In genomic region chr19:34096020-34096915, GRCh38 we compare ENCODE assay signal across 8 cellular contexts.
A peak's percentile ranks its signal among the peaks of the same experiment; 100 is the strongest.
DNase-seq lines count a peak whose midpoint lies in the region; ATAC-seq and TF ChIP-seq lines count a peak whose summit lies in the region.

No MANE protein-coding gene starts in this region.

- DNase-seq in DMS53 treated with DMSO at 0.1 percent for 48 hours (lab: John Stamatoyannopoulos, UW; ENCODE audit: unreplicated experiment): peak; percentile 39
- peak; percentile 52 to 85 for DNase-seq in Kasumi-1 (lab: John Stamatoyannopoulos, UW)
- peak; percentile 51 for DNase-seq in Panc1 (ENCODE audit: low read depth, low spot score)
- DNase-seq in endodermal cell: peak; percentile 66
- peak; percentile 67 for DNase-seq in mesendoderm
- DNase-seq in islet precursor cell: no peak
- DNase-seq in activated CD4-positive, alpha-beta memory T cell treated with anti-CD3 and anti-CD28 coated beads, Interleukin-2, amount 10 ng/mL, durations not matched to agents 7 days and 5 days: no peak

- H3K27ac ChIP-seq in Panc1 (ENCODE audit: low read length): no peak overlapping the region
- no peak overlapping the region for H3K27ac ChIP-seq in endodermal cell (ENCODE audit: low read depth, low read length)
- H3K27ac ChIP-seq in mesendoderm (ENCODE audit: low read depth, low read length): no peak overlapping the region

- H3K4me1 Mint-ChIP-seq in endodermal cell: no peaks in the 10 kb centered on the region
- H3K4me1 Mint-ChIP-seq in activated CD4-positive, alpha-beta memory T cell treated with anti-CD3 and anti-CD28 coated beads, Interleukin-2, amount 10 ng/mL, durations not matched to agents 7 days and 5 days: no peaks in the 10 kb centered on the region

- no peaks in the 10 kb centered on the region for H3K79me1 ChIP-seq in mesendoderm (ENCODE audit: low read length)

- H3K9ac ChIP-seq in endodermal cell (ENCODE audit: extremely low read depth, low read length, poor library complexity, severe bottlenecking): no peak overlapping the region
- no peak overlapping the region for H3K9ac ChIP-seq in mesendoderm (ENCODE audit: low read length)

- H3K4ac ChIP-seq in mesendoderm (ENCODE audit: low read depth, low read length): no peak overlapping the region

- CTCF ChIA-PET in Panc1 (lab: Charles Lee): interaction anchor here (0.6 to 3.0 kb wide), 19 partner anchors 9 to 666 kb away, joined by 3 to 75 read pairs (median 5); no protein-coding TSS in a partner anchor
- CTCF ChIA-PET in activated CD4-positive, alpha-beta memory T cell treated with anti-CD3 and anti-CD28 coated beads, Interleukin-2, amount 10 ng/mL, durations not matched to agents 7 days and 5 days (lab: Charles Lee): interaction anchor here (0.5 to 2.8 kb wide), 16 partner anchors 13 to 334 kb away, joined by 3 to 52 read pairs (median 4); no protein-coding TSS in a partner anchor

- no peak overlapping the region for H2BK5ac ChIP-seq in mesendoderm (ENCODE audit: low read length)

- H3K23ac ChIP-seq in mesendoderm (ENCODE audit: low read length): no peak overlapping the region

- H2BK120ac ChIP-seq in mesendoderm (ENCODE audit: low read depth, low read length): no peak overlapping the region

- no peaks in the 10 kb centered on the region for H3K79me2 ChIP-seq in mesendoderm (ENCODE audit: control insufficient read depth, insufficient read depth, low read length)

- H3K56ac ChIP-seq in mesendoderm (ENCODE audit: low read length): no peak overlapping the region

- no peak overlapping the region for H2BK15ac ChIP-seq in mesendoderm (replicated peaks; ENCODE audit: low read depth)

- no peaks in the 10 kb centered on the region for H3K27me3 Mint-ChIP-seq in endodermal cell (ENCODE audit: insufficient read depth)
- peaks cover 12% of the 10 kb centered on the region for H3K27me3 Mint-ChIP-seq in activated CD4-positive, alpha-beta memory T cell treated with anti-CD3 and anti-CD28 coated beads, Interleukin-2, amount 10 ng/mL, durations not matched to agents 7 days and 5 days

- peak overlapping the region; percentile 25 for H3K4me2 ChIP-seq in mesendoderm (ENCODE audit: low read length)

- H3K4me3 Mint-ChIP-seq in endodermal cell: peak overlapping the region; percentile 25
- no peak overlapping the region for H3K4me3 Mint-ChIP-seq in activated CD4-positive, alpha-beta memory T cell treated with anti-CD3 and anti-CD28 coated beads, Interleukin-2, amount 10 ng/mL, durations not matched to agents 7 days and 5 days

- ATAC-seq in Panc1 (peak; percentile 92), HG03139 (IDR thresholded peaks at IDR 0.05; ENCODE audit: unreplicated experiment) (no peak)

- H3K36me3 ChIP-seq in Panc1 (ENCODE audit: control insufficient read depth, insufficient read depth, low read length) (no peaks in the 10 kb centered on the region), endodermal cell (ENCODE audit: control insufficient read depth, insufficient read depth, low read length) (no peaks in the 10 kb centered on the region), mesendoderm (ENCODE audit: control insufficient read depth, insufficient read depth, low read length) (no peaks in the 10 kb centered on the region)

- H3K9me3 Mint-ChIP-seq in endodermal cell: no peaks in the 10 kb centered on the region
- H3K9me3 Mint-ChIP-seq in activated CD4-positive, alpha-beta memory T cell treated with anti-CD3 and anti-CD28 coated beads, Interleukin-2, amount 10 ng/mL, durations not matched to agents 7 days and 5 days: no peaks in the 10 kb centered on the region

- no peaks in the 10 kb centered on the region for H3K36me3 Mint-ChIP-seq in endodermal cell (ENCODE audit: low read depth)
- H3K36me3 Mint-ChIP-seq in activated CD4-positive, alpha-beta memory T cell treated with anti-CD3 and anti-CD28 coated beads, Interleukin-2, amount 10 ng/mL, durations not matched to agents 7 days and 5 days (ENCODE audit: low read depth): no peaks in the 10 kb centered on the region

- H3K18ac ChIP-seq in mesendoderm (ENCODE audit: low read length): no peak overlapping the region

- H3K4me3 ChIP-seq in Panc1 (ENCODE audit: low read depth in 2 of 2, low read length in 2 of 2) (no peak overlapping the region), endodermal cell (ENCODE audit: low read length) (peak overlapping the region; percentile 56), mesendoderm (ENCODE audit: low read length) (no peak overlapping the region)

- H3K27me3 ChIP-seq in Panc1 (ENCODE audit: control insufficient read depth, insufficient read depth, low read length) (no peaks in the 10 kb centered on the region), endodermal cell (ENCODE audit: control insufficient read depth, insufficient read depth, low read length, poor library complexity, severe bottlenecking) (no peaks in the 10 kb centered on the region), mesendoderm (ENCODE audit: insufficient read depth, low read length, poor library complexity) (no peaks in the 10 kb centered on the region)

- H4K5ac ChIP-seq in mesendoderm (ENCODE audit: low read length): no peak overlapping the region

- TF ChIP-seq CTCF in Panc1 (IDR thresholded peaks at IDR 0.05) (peak; percentile 77; the same call in 1 of the 2 replicates), endodermal cell (conservative IDR thresholded peaks at IDR 0.05) (peak; percentile 91)

- WGBS in endodermal cell (ENCODE audit: insufficient coverage in 1 of 2, insufficient read length in 1 of 2), 2 experiments: 31 to 39% methylated on average over 8 to 14 of the region's 14 CpGs
- WGBS in mesendoderm (ENCODE audit: extremely low coverage, insufficient coverage, low lambda C conversion rate): no CpG with 5 or more reads among the region's 14 CpGs

- intact Hi-C loops in Panc1 (cut with micrococcal nuclease; ENCODE audit: unreplicated experiment): loop anchor here (2.0 to 5.0 kb wide), 3 partner anchors 59 to 317 kb away; no protein-coding TSS in a partner anchor

- in situ Hi-C loops in Panc1 (cut with HindIII; ENCODE audit: low pct_unique_long_range_greater_than_20kb, low sequenced_read_pairs): no loop called here

- BruUV-seq in Panc1 (replicated peaks; lab: Mats Ljungman, UMichigan): no TSS peak

- H2AK5ac ChIP-seq in mesendoderm (ENCODE audit: low read length): no peak overlapping the region

- POLR2A ChIA-PET in Panc1 (lab: Charles Lee): no interaction called here
- POLR2A ChIA-PET in activated CD4-positive, alpha-beta memory T cell treated with anti-CD3 and anti-CD28 coated beads, Interleukin-2, amount 10 ng/mL, durations not matched to agents 7 days and 5 days (lab: Charles Lee): interaction anchor here (1.5 kb wide), 1 partner anchor 318 kb away, joined by 6 read pairs; no protein-coding TSS in a partner anchor

- H3K4me1 ChIP-seq in Panc1 (ENCODE audit: control insufficient read depth, insufficient read depth, low read length) (peaks cover 6% of the 10 kb centered on the region; the same call in 1 of the 2 replicates), endodermal cell (ENCODE audit: control insufficient read depth, insufficient read depth, low read length) (no peaks in the 10 kb centered on the region), mesendoderm (ENCODE audit: control insufficient read depth, low read depth, low read length) (no peaks in the 10 kb centered on the region)

- no peak overlapping the region for H4K8ac ChIP-seq in mesendoderm (ENCODE audit: low read depth, low read length)

- H3K9me3 ChIP-seq in Panc1 (ENCODE audit: control insufficient read depth, insufficient read depth, low read depth, low read length) (no peaks in the 10 kb centered on the region), endodermal cell (ENCODE audit: control insufficient read depth, low read length) (no peaks in the 10 kb centered on the region)

- no peak overlapping the region for H3K27ac Mint-ChIP-seq in endodermal cell
- no peak overlapping the region for H3K27ac Mint-ChIP-seq in activated CD4-positive, alpha-beta memory T cell treated with anti-CD3 and anti-CD28 coated beads, Interleukin-2, amount 10 ng/mL, durations not matched to agents 7 days and 5 days

Comparison
In these comparisons a context has a peak if more than half of its experiments do, and no peak if none do; other contexts are left out.
1. DNase-seq: peak in DMS53 treated with DMSO at 0.1 percent for 48 hours (single experiment), Kasumi-1 (2 of 2), Panc1 (single experiment), endodermal cell (single experiment) and mesendoderm (single experiment); none in islet precursor cell (single experiment) and activated CD4-positive, alpha-beta memory T cell treated with anti-CD3 and anti-CD28 coated beads, Interleukin-2, amount 10 ng/mL, durations not matched to agents 7 days and 5 days (single experiment).